18 cellular contexts compared by ENCODE assay signal in genomic region chr13:39259371-39259770, GRCh38.
DNase-seq lines count a peak whose midpoint lies in the region; ATAC-seq and TF ChIP-seq lines count a peak whose summit lies in the region.
"Had no signal": no experiment of that assay in that cellular context is flagged by ENCODE, and none has a peak within 500 bp of the region (broad histone marks: within the 10 kb centered on the region; RNA-seq: fewer than 3 reads in every experiment).

No MANE protein-coding gene starts in this region.

- H3K36me3 ChIP-seq in heart right ventricle = no peaks in the 10 kb centered on the region
- H3K36me3 ChIP-seq in heart left ventricle = no peaks in the 10 kb centered on the region

- peaks cover 3% of the 10 kb centered on the region for H3K4me1 Mint-ChIP-seq in activated T-helper 17 cell treated with anti-CD3 and anti-CD28 coated beads, Interleukin-2, amount 50 U/mL, for 72 hours
- H3K4me1 Mint-ChIP-seq: naive B cell had no signal

- H3K4me1 ChIP-seq in heart right ventricle (peaks cover 5 to 91% (median 58%) of the 10 kb centered on the region in 9 donors), heart left ventricle (peaks cover 5 to 81% (median 45%) of the 10 kb centered on the region in 12 donors)
- H3K4me1 ChIP-seq: Caco-2, foreskin keratinocyte had no signal

- peak overlapping the region; percentile 37 for H3K27ac Mint-ChIP-seq in activated T-helper 17 cell treated with anti-CD3 and anti-CD28 coated beads, Interleukin-2, amount 50 U/mL, for 72 hours
- H3K27ac Mint-ChIP-seq: IgD-negative memory B cell, naive B cell had no signal

- no peaks in the 10 kb centered on the region for H3K9me3 ChIP-seq in heart right ventricle
- no peaks in the 10 kb centered on the region for H3K9me3 ChIP-seq in heart left ventricle
- H3K9me3 ChIP-seq: Caco-2, psoas muscle had no signal

- no peak overlapping the region for H3K4me3 ChIP-seq in heart right ventricle
- H3K4me3 ChIP-seq in heart left ventricle = no peak overlapping the region
- H3K4me3 ChIP-seq: psoas muscle had no signal

- H3K27ac ChIP-seq in heart right ventricle = peak overlapping the region in 6 of 10 donors; percentile 20 to 87 (median 70)
- H3K27ac ChIP-seq in heart left ventricle = peak overlapping the region in 6 of 12 donors; percentile 18 to 80 (median 34)
- H3K27ac ChIP-seq: foreskin keratinocyte, psoas muscle had no signal

- DNase-seq in heart right ventricle (no peak), heart left ventricle (no peak), HUDEP-2 (lab: John Stamatoyannopoulos, UW; ENCODE audit: unreplicated experiment in 76 of 76) (no peak), SW 1271 (lab: John Stamatoyannopoulos, UW) (no peak), cerebellum (ENCODE audit: low spot score) (no peak)
- peak; percentile 35 for DNase-seq in stimulated activated CD4-positive, alpha-beta T cell treated with anti-CD3 and anti-CD28 coated beads, Interleukin-4, amount 100 ng/mL, for 24 hours
- DNase-seq: activated CD8-positive, alpha-beta memory T cell treated with anti-CD3 and anti-CD28 coated beads, Interleukin-2, amount 50 U/mL, for 4 hours; Caco-2; foreskin keratinocyte; H7; MV-4-11; naive B cell; NCI-H2081 treated with DMSO at 0.1 percent for 48 hours; NCI-H69; psoas muscle had no signal

- ATAC-seq in heart right ventricle = no peak
- no peak for ATAC-seq in heart left ventricle
- ATAC-seq in GM19463 (IDR thresholded peaks at IDR 0.05; ENCODE audit: unreplicated experiment) = peak; percentile 72
- ATAC-seq in activated T-helper 17 cell treated with anti-CD3 and anti-CD28 coated beads, Interleukin-2, amount 50 U/mL, for 72 hours (replicated peaks) = peak; percentile 70
- ATAC-seq: foreskin keratinocyte, psoas muscle had no signal

- no peak for TF ChIP-seq CTCF in heart right ventricle (IDR thresholded peaks at IDR 0.05)
- TF ChIP-seq CTCF in heart left ventricle (IDR thresholded peaks at IDR 0.05) = no peak

- intact Hi-C loops in heart right ventricle (cut with DNase I) (no loop called here), heart left ventricle (cut with DNase I) (loop anchor here in 1 of 10 donors (5.0 kb wide), 1 partner anchor 112 kb away; no protein-coding TSS in a partner anchor)

- no peaks in the 10 kb centered on the region for H3K36me3 Mint-ChIP-seq in activated T-helper 17 cell treated with anti-CD3 and anti-CD28 coated beads, Interleukin-2, amount 50 U/mL, for 72 hours (ENCODE audit: low read depth)
- H3K36me3 Mint-ChIP-seq: IgD-negative memory B cell, naive B cell had no signal

- H3K27me3 ChIP-seq in heart right ventricle (no peaks in the 10 kb centered on the region), heart left ventricle (no peaks in the 10 kb centered on the region)

- H3K9me3 Mint-ChIP-seq in activated T-helper 17 cell treated with anti-CD3 and anti-CD28 coated beads, Interleukin-2, amount 50 U/mL, for 72 hours = no peaks in the 10 kb centered on the region
- H3K9me3 Mint-ChIP-seq: naive B cell had no signal

- TF ChIP-seq POLR2A in heart left ventricle (IDR thresholded peaks at IDR 0.05) = no peak

- no peak overlapping the region for H3K4me3 Mint-ChIP-seq in activated T-helper 17 cell treated with anti-CD3 and anti-CD28 coated beads, Interleukin-2, amount 50 U/mL, for 72 hours
- H3K4me3 Mint-ChIP-seq: IgD-negative memory B cell, naive B cell had no signal

- no peaks in the 10 kb centered on the region for H3K27me3 Mint-ChIP-seq in activated T-helper 17 cell treated with anti-CD3 and anti-CD28 coated beads, Interleukin-2, amount 50 U/mL, for 72 hours
- H3K27me3 Mint-ChIP-seq: IgD-negative memory B cell had no signal

Comparison
In these comparisons a context has a peak if more than half of its experiments do, and no peak if none do; other contexts are left out.
1. ATAC-seq: peak in GM19463 (single experiment) and activated T-helper 17 cell treated with anti-CD3 and anti-CD28 coated beads, Interleukin-2, amount 50 U/mL, for 72 hours (single experiment); none in heart right ventricle (0 of 8) and heart left ventricle (0 of 4).